In the genomic region with DNA sequence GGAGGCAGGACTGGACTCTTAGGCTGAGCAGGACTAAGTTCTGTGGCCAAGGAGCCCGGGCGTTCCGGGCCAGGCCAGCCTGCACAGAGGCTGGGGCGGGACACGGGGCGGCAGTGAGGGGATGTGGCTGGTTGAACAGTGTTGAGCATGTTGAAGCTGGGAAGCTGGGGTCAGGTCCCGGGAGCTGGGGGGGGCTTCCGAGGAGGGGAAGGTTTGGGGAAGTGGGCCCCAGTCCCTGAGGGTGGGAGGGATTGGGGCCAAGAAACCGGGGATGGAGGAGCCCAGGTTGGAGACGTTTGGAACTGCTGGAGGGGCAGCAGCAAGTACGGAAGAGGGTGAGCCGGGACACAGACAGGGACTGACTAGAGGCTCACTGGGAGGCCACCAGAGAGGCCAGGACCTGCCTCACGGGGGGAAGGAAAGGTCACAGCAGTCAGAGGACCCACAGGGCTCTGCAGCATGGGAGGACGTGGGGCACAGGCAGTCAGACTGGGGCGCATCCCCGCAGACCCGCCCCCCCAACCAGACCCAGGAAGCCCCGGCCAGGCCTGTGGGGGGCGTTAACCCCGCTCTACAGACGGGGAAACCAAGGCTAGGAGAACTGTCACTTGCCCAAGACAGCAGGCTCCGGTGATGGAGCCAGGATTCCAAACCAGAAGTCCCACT, we compare ENCODE assay signal across 15 cellular contexts. TPM values are rescaled to one million over a fixed set of nuclear protein-coding genes. Genes with fewer than 3 reads are reported as not detected.
DNase-seq lines count a peak whose midpoint lies in the region; ATAC-seq and TF ChIP-seq lines count a peak whose summit lies in the region.
"Had no signal": no experiment of that assay in that cellular context is flagged by ENCODE, and none has a peak within 500 bp of the region (broad histone marks: within the 10 kb centered on the region; RNA-seq: fewer than 3 reads in every experiment).

No MANE protein-coding gene starts in this region.

- H3K4me1 ChIP-seq in breast epithelium (peaks cover 0 to 5% of the 10 kb centered on the region in 2 donors), heart left ventricle (peaks cover 5 to 38% (median 20%) of the 10 kb centered on the region in 12 donors), psoas muscle (peaks cover 18% of the 10 kb centered on the region), uterus (peaks cover 7 to 9% of the 10 kb centered on the region in 2 donors), HAP-1 (no peaks in the 10 kb centered on the region)
- H3K4me1 ChIP-seq: Caco-2 had no signal

- ATAC-seq in heart left ventricle (peak in 1 of 4 donors; percentile 0), psoas muscle (peak in 3 of 4 donors; percentile 0 to 5 (median 2))
- ATAC-seq: activated T-helper 17 cell treated with anti-CD3 and anti-CD28 coated beads, Interleukin-2, amount 50 U/mL, for 72 hours; stimulated activated naive CD8-positive, alpha-beta T cell treated with anti-CD3 and anti-CD28 coated beads, Interleukin-15, amount 100 ng/mL, for 72 hours had no signal

- WGBS in heart left ventricle, 4 donors, result 66 to 80% (median 75%) methylated on average over 16 to 22 of the region's 22 CpGs
- 64 to 67% (median 67%) methylated on average over 20 to 22 of the region's 22 CpGs for WGBS in psoas muscle, 3 donors

- H3K9me3 ChIP-seq in breast epithelium (no peaks in the 10 kb centered on the region), heart left ventricle (no peaks in the 10 kb centered on the region), psoas muscle (no peaks in the 10 kb centered on the region), uterus (no peaks in the 10 kb centered on the region), HAP-1 (no peaks in the 10 kb centered on the region)
- H3K9me3 ChIP-seq: Caco-2 had no signal

- H3K9me3 Mint-ChIP-seq in MCF 10A (ENCODE audit: unreplicated experiment), result no peaks in the 10 kb centered on the region
- H3K9me3 Mint-ChIP-seq: activated T-helper 17 cell treated with anti-CD3 and anti-CD28 coated beads, Interleukin-2, amount 50 U/mL, for 72 hours; stimulated activated naive CD8-positive, alpha-beta T cell treated with anti-CD3 and anti-CD28 coated beads, Interleukin-15, amount 100 ng/mL, for 72 hours had no signal

- no TSS peak for BruUV-seq in MCF 10A (replicated peaks; lab: Mats Ljungman, UMichigan)

- H3K27me3 Mint-ChIP-seq in MCF 10A (ENCODE audit: insufficient read depth, unreplicated experiment), result no peaks in the 10 kb centered on the region
- H3K27me3 Mint-ChIP-seq: activated T-helper 17 cell treated with anti-CD3 and anti-CD28 coated beads, Interleukin-2, amount 50 U/mL, for 72 hours; progenitor cell of endocrine pancreas; stimulated activated naive CD8-positive, alpha-beta T cell treated with anti-CD3 and anti-CD28 coated beads, Interleukin-15, amount 100 ng/mL, for 72 hours had no signal

- no peak for TF ChIP-seq POLR2A in breast epithelium (IDR thresholded peaks at IDR 0.05)
- TF ChIP-seq POLR2A in heart left ventricle (IDR thresholded peaks at IDR 0.05), result no peak
- no peak for TF ChIP-seq POLR2A in uterus (IDR thresholded peaks at IDR 0.05)

- H3K36me3 Mint-ChIP-seq in MCF 10A (ENCODE audit: insufficient read depth, unreplicated experiment), result peaks cover 28% of the 10 kb centered on the region

- H3K4me3 Mint-ChIP-seq in MCF 10A (ENCODE audit: unreplicated experiment), result no peak overlapping the region
- H3K4me3 Mint-ChIP-seq: activated T-helper 17 cell treated with anti-CD3 and anti-CD28 coated beads, Interleukin-2, amount 50 U/mL, for 72 hours; stimulated activated naive CD8-positive, alpha-beta T cell treated with anti-CD3 and anti-CD28 coated beads, Interleukin-15, amount 100 ng/mL, for 72 hours had no signal

- peak overlapping the region; percentile 68 to 80 for H3K27ac ChIP-seq in breast epithelium
- peak overlapping the region; percentile 69 to 92 (median 83) for H3K27ac ChIP-seq in heart left ventricle
- peak overlapping the region; percentile 74 for H3K27ac ChIP-seq in psoas muscle
- H3K27ac ChIP-seq in uterus, result peak overlapping the region; percentile 85 to 89

- DNase-seq in breast epithelium (ENCODE audit: low spot score in 2 of 2), result no peak
- DNase-seq in MCF 10A (ENCODE audit: unreplicated experiment), result no peak
- DNase-seq in heart left ventricle, result no peak
- DNase-seq in psoas muscle, result no peak
- DNase-seq in uterus, result peak in 1 of 2 donors; percentile 39
- no peak for DNase-seq in activated CD4-positive, alpha-beta T cell treated with anti-CD3 and anti-CD28 coated beads for 4 hours
- DNase-seq in dedifferentiated amniotic fluid mesenchymal stem cell (ENCODE audit: extremely low spot score), result no peak
- no peak for DNase-seq in HAP-1 (ENCODE audit: low spot score in 2 of 2)
- DNase-seq: activated CD4-positive, alpha-beta T cell treated with anti-CD3 and anti-CD28 coated beads, Interleukin-2, amount 50 U/mL, for 4 hours; Caco-2; NCI-H1417; NCI-H510A; stimulated activated naive CD8-positive, alpha-beta T cell treated with anti-CD3 and anti-CD28 coated beads, Interleukin-15, amount 100 ng/mL, for 72 hours had no signal

- TF ChIP-seq CTCF in breast epithelium (IDR thresholded peaks at IDR 0.05) (no peak), MCF 10A (IDR thresholded peaks at IDR 0.05; ENCODE audit: unreplicated experiment) (no peak), heart left ventricle (IDR thresholded peaks at IDR 0.05) (no peak), psoas muscle (IDR thresholded peaks at IDR 0.05) (no peak), uterus (IDR thresholded peaks at IDR 0.05) (no peak)

- CTCF ChIA-PET in MCF 10A (lab: Yijun Ruan, JAX), result interaction anchor here (0.5 to 1.8 kb wide), 3 partner anchors 11 to 175 kb away, joined by 3 to 6 read pairs (median 6); no protein-coding TSS in a partner anchor

- POLR2A ChIA-PET in MCF 10A (lab: Yijun Ruan, JAX), result interaction anchor here (0.5 to 4.8 kb wide), 7 partner anchors 8 to 154 kb away, joined by 3 to 34 read pairs (median 3); a partner anchor contains a TSS

- in situ Hi-C loops in HAP-1 (cut with MboI; ENCODE audit: low sequenced_read_pairs), result no loop called here

- peaks cover 6% of the 10 kb centered on the region for H3K4me1 Mint-ChIP-seq in MCF 10A (ENCODE audit: insufficient read depth, unreplicated experiment)
- H3K4me1 Mint-ChIP-seq: activated T-helper 17 cell treated with anti-CD3 and anti-CD28 coated beads, Interleukin-2, amount 50 U/mL, for 72 hours; stimulated activated naive CD8-positive, alpha-beta T cell treated with anti-CD3 and anti-CD28 coated beads, Interleukin-15, amount 100 ng/mL, for 72 hours had no signal

- H3K27me3 ChIP-seq in breast epithelium (no peaks in the 10 kb centered on the region), heart left ventricle (no peaks in the 10 kb centered on the region), psoas muscle (ENCODE audit: insufficient read depth in 3 of 3, low read length in 2 of 3) (no peaks in the 10 kb centered on the region), uterus (no peaks in the 10 kb centered on the region), HAP-1 (ENCODE audit: low read depth) (no peaks in the 10 kb centered on the region)

- intact Hi-C loops in breast epithelium (cut with DNase I; ENCODE audit: low total_unique reads) (no loop called here), MCF 10A (cut with micrococcal nuclease) (no loop called here), heart left ventricle (cut with DNase I) (loop anchor here in 1 of 10 donors (10.0 kb wide), 1 partner anchor 614 kb away; no protein-coding TSS in a partner anchor), psoas muscle (cut with DNase I) (no loop called here), uterus (cut with DNase I; ENCODE audit: low total_unique reads) (no loop called here)

- H3K4me3 ChIP-seq in breast epithelium (no peak overlapping the region), heart left ventricle (no peak overlapping the region), psoas muscle (no peak overlapping the region), uterus (no peak overlapping the region), HAP-1 (no peak overlapping the region)

- H3K27ac Mint-ChIP-seq in MCF 10A (ENCODE audit: low read depth, unreplicated experiment), result no peak overlapping the region
- H3K27ac Mint-ChIP-seq: activated T-helper 17 cell treated with anti-CD3 and anti-CD28 coated beads, Interleukin-2, amount 50 U/mL, for 72 hours; progenitor cell of endocrine pancreas had no signal

- H3K36me3 ChIP-seq in breast epithelium (no peaks in the 10 kb centered on the region), heart left ventricle (peaks cover 0 to 41% (median 27%) of the 10 kb centered on the region in 9 donors), psoas muscle (ENCODE audit: insufficient read depth in 1 of 2, low read depth in 1 of 2) (peaks cover 0 to 68% of the 10 kb centered on the region in 2 donors), uterus (no peaks in the 10 kb centered on the region), HAP-1 (replicated peaks) (no peaks in the 10 kb centered on the region; the same call in none of the 2 replicates)

RNA-seq across cellular contexts. Expression of a gene that starts 9.5 kb away (rescaled TPM):
- 100 to 1,000 TPM in 2 of 3 donors, 10 to 100 TPM in 1; 79.6 to 134 (median 107) TPM for total RNA-seq in breast epithelium
- total RNA-seq in MCF 10A (2022), result 130 and 147 TPM in 2 replicates
- total RNA-seq in heart left ventricle, result 100 to 1,000 TPM; 122 to 291 (median 177) TPM
- polyA plus RNA-seq in heart left ventricle, result 100 to 1,000 TPM; 131 to 203 TPM
- 10 to 100 TPM; 20.4 to 23.9 (median 22.8) TPM for total RNA-seq in psoas muscle
- polyA plus RNA-seq in psoas muscle, result 10 to 100 TPM; 30.3 to 75.7 (median 40.1) TPM
- 10 to 100 TPM; 44.7 to 98.7 (median 74.0) TPM for total RNA-seq in uterus

RNA-seq across cellular contexts. Expression of a gene that starts 9.7 kb away (rescaled TPM):
- total RNA-seq in breast epithelium (10 to 100 TPM; 12.5 to 19.0 (median 15.1) TPM), MCF 10A (2022) (72.2 and 78.5 TPM in 2 replicates), heart left ventricle (10 to 100 TPM; 24.2 to 78.2 (median 51.9) TPM), psoas muscle (100 to 1,000 TPM in 1 of 4 donors, 10 to 100 TPM in 3; 91.6 to 135 (median 97.0) TPM), uterus (10 to 100 TPM in 3 of 4 donors, 1 to 10 TPM in 1; 7.1 to 34.7 (median 22.7) TPM)
- polyA plus RNA-seq in heart left ventricle (100 to 1,000 TPM; 141 to 190 TPM), psoas muscle (100 to 1,000 TPM; 247 to 270 (median 264) TPM)

RNA-seq across cellular contexts. Expression of a gene that starts 22.4 kb away (rescaled TPM):
- 10 to 100 TPM; 20.0 to 31.0 (median 20.1) TPM for total RNA-seq in breast epithelium
- 7.1 and 11.4 TPM in 2 replicates for total RNA-seq in MCF 10A (2022)
- total RNA-seq in heart left ventricle, result 10 to 100 TPM in 3 of 9 donors, 1 to 10 TPM in 6; 6.2 to 19.0 (median 8.7) TPM
- 10 to 100 TPM in 1 of 2 donors, 1 to 10 TPM in 1; 6.8 to 10.9 TPM for polyA plus RNA-seq in heart left ventricle
- total RNA-seq in psoas muscle, result 10 to 100 TPM; 10.1 to 14.9 (median 11.0) TPM
- polyA plus RNA-seq in psoas muscle, result 10 to 100 TPM in 1 of 3 donors, 1 to 10 TPM in 2; 7.3 to 32.7 (median 9.2) TPM
- 10 to 100 TPM; 10.8 to 17.8 (median 13.8) TPM for total RNA-seq in uterus

RNA-seq across cellular contexts. Expression of a gene that starts 22.9 kb away (rescaled TPM):
- total RNA-seq in breast epithelium, result 10 to 100 TPM in 2 of 3 donors, 1 to 10 TPM in 1; 9.5 to 17.4 (median 16.4) TPM
- total RNA-seq in MCF 10A (2022), result 6.3 and 8.3 TPM in 2 replicates
- 1 to 10 TPM; 2.5 to 7.3 (median 3.6) TPM for total RNA-seq in heart left ventricle
- polyA plus RNA-seq in heart left ventricle, result 1 to 10 TPM; 2.9 to 3.7 TPM
- total RNA-seq in psoas muscle, result 1 to 10 TPM; 1.7 to 3.8 (median 2.3) TPM
- polyA plus RNA-seq in psoas muscle, result 1 to 10 TPM; 2.0 to 2.5 (median 2.2) TPM
- total RNA-seq in uterus, result 10 to 100 TPM in 2 of 4 donors, 1 to 10 TPM in 1, under 1 TPM in 1; 0.26 to 24.4 (median 8.3) TPM

RNA-seq across cellular contexts. Expression of a gene that starts 37.0 kb away (rescaled TPM):
- total RNA-seq in breast epithelium, result 1 to 10 TPM in 1 of 3 donors, under 1 TPM in 2; 0.29 to 2.0 (median 0.32) TPM
- total RNA-seq in MCF 10A (2022), result 4.8 and 4.9 TPM in 2 replicates
- total RNA-seq in heart left ventricle, result 10 to 100 TPM in 6 of 9 donors, 1 to 10 TPM in 3; 5.4 to 66.4 (median 14.3) TPM
- 100 to 1,000 TPM in 1 of 2 donors, 10 to 100 TPM in 1; 13.1 to 108 TPM for polyA plus RNA-seq in heart left ventricle
- 10 to 100 TPM; 29.7 to 76.7 (median 35.7) TPM for total RNA-seq in psoas muscle
- polyA plus RNA-seq in psoas muscle, result 100 to 1,000 TPM in 1 of 3 donors, 10 to 100 TPM in 2; 15.5 to 138 (median 30.5) TPM
- 1 to 10 TPM in 2 of 4 donors, under 1 TPM in 2; 0.51 to 8.2 (median 1.1) TPM for total RNA-seq in uterus
